8 cellular contexts compared by ENCODE assay signal in genomic region chrX:49172280-49172780, GRCh38. TPM values are rescaled to one million over a fixed set of nuclear protein-coding genes. Genes with fewer than 3 reads are reported as not detected.
DNase-seq lines count a peak whose midpoint lies in the region; ATAC-seq, FAIRE-seq and TF ChIP-seq lines count a peak whose summit lies in the region.

No MANE protein-coding gene starts in this region.

- H3K4me2 ChIP-seq in astrocyte (ENCODE audit: low read length): peak overlapping the region; percentile 88

- DNase-seq in Daoy (ENCODE audit: low read depth) (peak; percentile 76), Kasumi-1 (lab: John Stamatoyannopoulos, UW) (peak; percentile 12 to 24), T-helper 1 cell (peak; percentile 39 to 86 (median 45)), astrocyte (ENCODE audit: low read depth) (peak; percentile 10), frontal cortex (ENCODE audit: low spot score in 2 of 2) (no peak)
- peak; percentile 78 for DNase-seq in stimulated activated CD4-positive, alpha-beta T cell treated with anti-CD3 and anti-CD28 coated beads, Interleukin-1b, Interleukin-23, amount 100 ng/mL, for 48 hours

- peak overlapping the region; percentile 75 for H3K4me3 ChIP-seq in astrocyte (ENCODE audit: insufficient read depth, low read depth, low read length)
- H3K4me3 ChIP-seq in iPS-18c (ENCODE audit: insufficient read depth, low read depth, low read length): peak overlapping the region; percentile 44

- no peaks in the 10 kb centered on the region for H3K27me3 Mint-ChIP-seq in astrocyte (ENCODE audit: low read depth, unreplicated experiment)

- no peaks in the 10 kb centered on the region for H3K36me3 ChIP-seq in astrocyte (ENCODE audit: insufficient read depth, low read length)

- H3K9ac ChIP-seq in astrocyte (ENCODE audit: low read length): peak overlapping the region; percentile 87

- peaks cover 13% of the 10 kb centered on the region for H3K4me1 ChIP-seq in astrocyte (ENCODE audit: insufficient read depth, low read length)

- H3K79me2 ChIP-seq in astrocyte (ENCODE audit: insufficient read depth, low read length): peaks cover 22% of the 10 kb centered on the region

- peak overlapping the region; percentile 86 for H3K4me3 Mint-ChIP-seq in astrocyte (ENCODE audit: unreplicated experiment)

- peak; percentile 65 for ATAC-seq in GM21723 (IDR thresholded peaks at IDR 0.05; ENCODE audit: unreplicated experiment)

- no peaks in the 10 kb centered on the region for H3K27me3 ChIP-seq in astrocyte (ENCODE audit: insufficient read depth, low read length)

- H3K27ac Mint-ChIP-seq in astrocyte (ENCODE audit: unreplicated experiment): peak overlapping the region; percentile 41

- peak overlapping the region; percentile 54 for H2AFZ ChIP-seq in astrocyte (ENCODE audit: low read depth, low read length)

- peak; percentile 26 for FAIRE-seq in astrocyte (lab: Jason Lieb, UNC)
- no peak for FAIRE-seq in frontal cortex (lab: Jason Lieb, UNC)

- TF ChIP-seq CTCF in astrocyte (IDR thresholded peaks at IDR 0.05; ENCODE audit: insufficient read depth, low read depth, low read length): no peak

- H3K36me3 Mint-ChIP-seq in astrocyte (ENCODE audit: low read depth, unreplicated experiment): peaks cover 7% of the 10 kb centered on the region

- H3K9me3 ChIP-seq in astrocyte (ENCODE audit: insufficient read depth, low read depth, low read length): no peaks in the 10 kb centered on the region
- H3K9me3 ChIP-seq in iPS-18c (ENCODE audit: control insufficient read depth, insufficient read depth, low read length): peaks cover 8% of the 10 kb centered on the region

- H3K4me1 Mint-ChIP-seq in astrocyte (ENCODE audit: low read depth, unreplicated experiment): peaks cover 4% of the 10 kb centered on the region

- no peaks in the 10 kb centered on the region for H3K9me3 Mint-ChIP-seq in astrocyte (ENCODE audit: unreplicated experiment)

- peaks cover 9% of the 10 kb centered on the region for H4K20me1 ChIP-seq in astrocyte (ENCODE audit: insufficient read depth, low read length)

- H3K27ac ChIP-seq in astrocyte (ENCODE audit: low read depth, low read length): peak overlapping the region; percentile 77

RNA-seq across cellular contexts. Expression of gene PLP2, which starts 0.6 kb away (rescaled TPM):
- total RNA-seq in Daoy (2014; rRNA removed; shearing (Covaris generic)): 28.6 and 34.3 TPM in 2 replicates
- 109 TPM in 2 replicates for total RNA-seq in astrocyte
- total RNA-seq in frontal cortex: 0.82 TPM

RNA-seq across cellular contexts. Expression of gene MAGIX, which starts 9.8 kb away (rescaled TPM):
- total RNA-seq in Daoy (2014; rRNA removed; shearing (Covaris generic)): 0.12 and 2.5 TPM in 2 replicates
- total RNA-seq in astrocyte (0.96 and 1.2 TPM in 2 replicates), frontal cortex (2.4 TPM)

RNA-seq across cellular contexts. Expression of gene PRICKLE3, which starts 13.8 kb away (rescaled TPM):
- total RNA-seq in Daoy (2014; rRNA removed; shearing (Covaris generic)): 5.6 and 12.4 TPM in 2 replicates
- total RNA-seq in astrocyte (13.9 and 14.2 TPM in 2 replicates), frontal cortex (under 0.01 TPM)

RNA-seq across cellular contexts. Expression of gene SYP, which starts 27.7 kb away (rescaled TPM):
- total RNA-seq in Daoy (2014; rRNA removed; shearing (Covaris generic)): 7.5 and 7.6 TPM in 2 replicates
- total RNA-seq in astrocyte (1.6 and 1.9 TPM in 2 replicates), frontal cortex (151 TPM)

RNA-seq across cellular contexts. Expression of gene GPKOW, which starts 48.8 kb away (rescaled TPM):
- 24.5 and 28.2 TPM in 2 replicates for total RNA-seq in Daoy (2014; rRNA removed; shearing (Covaris generic))
- 15.6 and 16.9 TPM in 2 replicates for total RNA-seq in astrocyte
- total RNA-seq in frontal cortex: 16.3 TPM

Comparison
In these comparisons a context has a peak if more than half of its experiments do, and no peak if none do; other contexts are left out.
1. DNase-seq: peak in Daoy (single experiment), Kasumi-1 (2 of 2), T-helper 1 cell (5 of 5), astrocyte (single experiment) and stimulated activated CD4-positive, alpha-beta T cell treated with anti-CD3 and anti-CD28 coated beads, Interleukin-1b, Interleukin-23, amount 100 ng/mL, for 48 hours (single experiment); none in frontal cortex (0 of 2).
2. RNA of gene PLP2, which starts 0.6 kb away (total RNA-seq): 109 TPM in astrocyte and 28.6 to 34.3 TPM in Daoy; 0.82 TPM in frontal cortex (single experiment); every median in the first group is over 10 times any median in the second.